Comparison of ENCODE assay signal across 13 cellular contexts in the genomic region with DNA sequence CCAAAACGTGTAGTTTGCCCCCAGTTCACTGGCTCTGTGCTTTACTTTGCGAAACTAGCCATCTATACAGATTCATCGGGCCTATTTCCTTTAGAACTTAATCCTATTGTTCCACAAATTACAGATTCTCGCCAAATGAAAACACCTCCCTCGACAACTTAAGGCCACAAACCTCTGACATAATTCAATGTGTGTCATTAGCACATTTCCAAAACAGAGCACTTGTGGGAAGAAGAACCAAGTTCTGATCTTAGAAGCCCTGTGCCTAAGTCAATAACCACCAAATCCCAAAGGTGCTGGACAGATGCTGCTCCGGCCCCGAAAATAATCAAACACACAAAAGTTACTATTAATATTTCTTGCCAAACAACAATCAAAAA.
DNase-seq lines count a peak whose midpoint lies in the region; ATAC-seq and TF ChIP-seq lines count a peak whose summit lies in the region.
"Had no signal": no experiment of that assay in that cellular context is flagged by ENCODE, and none has a peak within 500 bp of the region (broad histone marks: within the 10 kb centered on the region; RNA-seq: fewer than 3 reads in every experiment).

No MANE protein-coding gene starts in this region.

- H3K27ac Mint-ChIP-seq in CD4-positive, alpha-beta T cell: peak overlapping the region; percentile 38

- H3K27me3 Mint-ChIP-seq in CD4-positive, alpha-beta T cell: no peaks in the 10 kb centered on the region

- intact Hi-C loops in CD4-positive, alpha-beta T cell (cut with DNase I, micrococcal nuclease): no loop called here
- intact Hi-C loops in gastrocnemius medialis (cut with DNase I; ENCODE audit: low total_unique reads): no loop called here

- H3K4me3 ChIP-seq in adipocyte (ENCODE audit: low read length) (peak overlapping the region; percentile 55), right atrium auricular region (peak overlapping the region; percentile 3 to 5), gastrocnemius medialis (peak overlapping the region in 2 of 4 donors; percentile 2 to 26), MG63 (no peak overlapping the region)

- no peaks in the 10 kb centered on the region for H3K27me3 ChIP-seq in CD4-positive, alpha-beta T cell (ENCODE audit: control insufficient read depth, insufficient read depth, low read length)
- no peaks in the 10 kb centered on the region for H3K27me3 ChIP-seq in adipocyte (replicated peaks; ENCODE audit: control insufficient read depth, insufficient read depth, low read length)
- H3K27me3 ChIP-seq in right atrium auricular region: no peaks in the 10 kb centered on the region
- no peaks in the 10 kb centered on the region for H3K27me3 ChIP-seq in gastrocnemius medialis
- no peaks in the 10 kb centered on the region for H3K27me3 ChIP-seq in MG63

- DNase-seq in CD4-positive, alpha-beta T cell: no peak
- DNase-seq in adipocyte (ENCODE audit: low read depth) (no peak), right atrium auricular region (ENCODE audit: low spot score) (no peak), gastrocnemius medialis (no peak), islet precursor cell (no peak), MG63 (no peak)
- DNase-seq: effector CD8-positive, alpha-beta T cell; NCI-H2171; RPMI8226 had no signal

- peaks cover 76% of the 10 kb centered on the region for H3K4me1 Mint-ChIP-seq in CD4-positive, alpha-beta T cell (ENCODE audit: low read depth)

- CTCF ChIA-PET in CD4-positive, alpha-beta T cell (lab: Charles Lee): no interaction called here

- in situ Hi-C loops in gastrocnemius medialis (cut with MboI; ENCODE audit: low sequenced_read_pairs in 4 of 4): no loop called here

- H3K9me3 Mint-ChIP-seq in CD4-positive, alpha-beta T cell: no peaks in the 10 kb centered on the region

- no peak for ATAC-seq in CD4-positive, alpha-beta T cell (ENCODE audit: poor library complexity)
- ATAC-seq in gastrocnemius medialis (no peak), HG03469 (IDR thresholded peaks at IDR 0.05; ENCODE audit: unreplicated experiment) (no peak), GM19328 (IDR thresholded peaks at IDR 0.05; ENCODE audit: unreplicated experiment) (no peak)
- ATAC-seq: activated CD4-positive, CD25-positive, alpha-beta regulatory T cell treated with anti-CD3 and anti-CD28 coated beads, Interleukin-2, amount 50 U/mL, for 24 hours had no signal

- H3K9ac ChIP-seq in adipocyte (ENCODE audit: low read length): peak overlapping the region; percentile 89
- H3K9ac ChIP-seq: parathyroid adenoma had no signal

- no peaks in the 10 kb centered on the region for H3K9me3 ChIP-seq in CD4-positive, alpha-beta T cell (ENCODE audit: control insufficient read depth, low read length)
- H3K9me3 ChIP-seq in adipocyte (ENCODE audit: control insufficient read depth, low read length): no peaks in the 10 kb centered on the region
- no peaks in the 10 kb centered on the region for H3K9me3 ChIP-seq in right atrium auricular region
- H3K9me3 ChIP-seq in gastrocnemius medialis: no peaks in the 10 kb centered on the region
- H3K9me3 ChIP-seq in MG63: no peaks in the 10 kb centered on the region

- H3K4me1 ChIP-seq in adipocyte (ENCODE audit: control insufficient read depth, insufficient read depth, low read length) (peaks cover 74% of the 10 kb centered on the region), right atrium auricular region (peaks cover 0 to 94% of the 10 kb centered on the region in 2 donors), gastrocnemius medialis (peaks cover 96 to 97% of the 10 kb centered on the region in 2 donors)

- H3K36me3 Mint-ChIP-seq in CD4-positive, alpha-beta T cell (ENCODE audit: low read depth): peaks cover 66% of the 10 kb centered on the region

- peaks cover 59% of the 10 kb centered on the region for H3K36me3 ChIP-seq in adipocyte (ENCODE audit: control insufficient read depth, insufficient read depth, low read length, severe bottlenecking)
- H3K36me3 ChIP-seq in right atrium auricular region: peaks cover 47% of the 10 kb centered on the region
- H3K36me3 ChIP-seq in gastrocnemius medialis: peaks cover 0 to 9% of the 10 kb centered on the region in 2 donors
- peaks cover 54% of the 10 kb centered on the region for H3K36me3 ChIP-seq in MG63

- POLR2A ChIA-PET in CD4-positive, alpha-beta T cell (lab: Charles Lee): interaction anchor here (1.0 kb wide), 1 partner anchor 10 kb away, joined by 3 read pairs; no protein-coding TSS in a partner anchor

- TF ChIP-seq POLR2A in gastrocnemius medialis (IDR thresholded peaks at IDR 0.05): no peak

- no peak for TF ChIP-seq CTCF in CD4-positive, alpha-beta T cell (IDR thresholded peaks at IDR 0.05)
- TF ChIP-seq CTCF in right atrium auricular region (IDR thresholded peaks at IDR 0.05) (no peak), gastrocnemius medialis (IDR thresholded peaks at IDR 0.05 in 4 of 5, conservative IDR thresholded peaks at IDR 0.05 in 1 of 5) (no peak)

- no peak overlapping the region for H3K27ac ChIP-seq in CD4-positive, alpha-beta T cell (ENCODE audit: low read depth, low read length)
- H3K27ac ChIP-seq in right atrium auricular region: peak overlapping the region; percentile 98 to 99
- H3K27ac ChIP-seq in gastrocnemius medialis: peak overlapping the region; percentile 91 to 100 (median 96)
- H3K27ac ChIP-seq: parathyroid adenoma had no signal

- no peak overlapping the region for H3K4me3 Mint-ChIP-seq in CD4-positive, alpha-beta T cell
